In the genomic region with DNA sequence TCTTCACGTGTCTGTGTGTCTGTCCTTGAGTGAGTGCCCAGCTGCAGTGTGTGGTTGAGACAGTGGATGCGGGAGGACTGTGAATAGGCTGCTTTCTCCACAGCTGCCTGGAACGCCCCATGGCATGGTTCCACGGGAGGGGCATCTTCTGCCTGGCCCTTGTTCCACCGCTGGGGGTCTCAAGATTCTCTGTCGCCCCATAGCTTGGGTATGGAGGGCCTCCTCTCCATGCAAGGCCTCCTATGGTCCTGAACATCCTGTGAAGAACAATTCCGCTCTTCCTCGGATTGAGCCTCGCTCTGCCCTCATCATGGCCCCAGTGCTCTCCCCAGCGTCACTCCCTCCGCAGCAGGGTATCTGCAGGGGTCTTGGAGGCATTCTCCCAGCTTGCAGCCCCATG, we compare ENCODE assay signal across 20 cellular contexts. TPM values are rescaled to one million over a fixed set of nuclear protein-coding genes. Genes with fewer than 3 reads are reported as not detected.
"Had no signal": no experiment of that assay in that cellular context is flagged by ENCODE, and none has a peak within 500 bp of the region (broad histone marks: within the 10 kb centered on the region; RNA-seq: fewer than 3 reads in every experiment).

No MANE protein-coding gene starts in this region.

- DNase-seq: activated CD4-positive, alpha-beta memory T cell treated with anti-CD3 and anti-CD28 coated beads for 36 hours; activated CD4-positive, alpha-beta T cell treated with anti-CD3 and anti-CD28 coated beads for 48 hours; activated effector memory CD4-positive, alpha-beta T cell treated with Interleukin-2 at 50 U/mL for 16 hours; activated T-cell treated with anti-CD3 and anti-CD28 coated beads, Interleukin-2, amount 50 U/mL, for 72 hours; anterior cingulate cortex; dermis blood vessel endothelial cell; effector CD8-positive, alpha-beta T cell; foreskin keratinocyte; immature natural killer cell; kidney glomerular epithelial cell; nucleus accumbens; stimulated activated CD4-positive, alpha-beta T cell treated with anti-CD3 and anti-CD28 coated beads, Interleukin-4, amount 100 ng/mL, for 24 hours; stimulated activated naive CD8-positive, alpha-beta T cell treated with anti-CD3 and anti-CD28 coated beads, Interleukin-15, Interleukin-2, amounts not matched to agents 100 U/mL and 50 U/mL, for 24 hours; SW 1271; T-helper 17 cell had no signal

- H3K27me3 ChIP-seq: foreskin keratinocyte, hepatocyte had no signal

- H3K27ac ChIP-seq: foreskin keratinocyte, hepatocyte had no signal

- H3K4me3 Mint-ChIP-seq: activated CD4-positive, alpha-beta memory T cell treated with anti-CD3 and anti-CD28 coated beads for 36 hours; activated naive CD4-positive, alpha-beta T cell treated with anti-CD3 and anti-CD28 coated beads, Interleukin-2, amount 50 U/mL, for 24 hours; activated T-cell treated with anti-CD3 and anti-CD28 coated beads, Interleukin-2, amount 50 U/mL, for 72 hours; brain; immature natural killer cell; memory B cell; nephron; T-helper 17 cell had no signal

- H3K4me3 ChIP-seq: hepatocyte had no signal

- H3K4me2 ChIP-seq: hepatocyte had no signal

- H3K27ac Mint-ChIP-seq: activated CD4-positive, alpha-beta memory T cell treated with anti-CD3 and anti-CD28 coated beads for 36 hours; activated naive CD4-positive, alpha-beta T cell treated with anti-CD3 and anti-CD28 coated beads, Interleukin-2, amount 50 U/mL, for 24 hours; activated T-cell treated with anti-CD3 and anti-CD28 coated beads, Interleukin-2, amount 50 U/mL, for 72 hours; immature natural killer cell; memory B cell; nephron; T-helper 17 cell had no signal

- H2AFZ ChIP-seq: hepatocyte had no signal

- H3K4me1 ChIP-seq: foreskin keratinocyte had no signal

- H3K36me3 Mint-ChIP-seq: activated CD4-positive, alpha-beta memory T cell treated with anti-CD3 and anti-CD28 coated beads for 36 hours; activated naive CD4-positive, alpha-beta T cell treated with anti-CD3 and anti-CD28 coated beads, Interleukin-2, amount 50 U/mL, for 24 hours; immature natural killer cell; memory B cell had no signal

- H3K27me3 Mint-ChIP-seq: activated CD4-positive, alpha-beta memory T cell treated with anti-CD3 and anti-CD28 coated beads for 36 hours; brain; T-helper 17 cell had no signal

- H3K4me1 Mint-ChIP-seq: activated naive CD4-positive, alpha-beta T cell treated with anti-CD3 and anti-CD28 coated beads, Interleukin-2, amount 50 U/mL, for 24 hours; immature natural killer cell; memory B cell; T-helper 17 cell had no signal

- H3K9me3 Mint-ChIP-seq: activated naive CD4-positive, alpha-beta T cell treated with anti-CD3 and anti-CD28 coated beads, Interleukin-2, amount 50 U/mL, for 24 hours had no signal

- ATAC-seq: activated T-cell treated with anti-CD3 and anti-CD28 coated beads, Interleukin-2, amount 50 U/mL, for 72 hours; foreskin keratinocyte; stimulated activated naive CD8-positive, alpha-beta T cell treated with anti-CD3 and anti-CD28 coated beads, Interleukin-15, Interleukin-2, amounts not matched to agents 100 U/mL and 50 U/mL, for 24 hours; T-helper 17 cell had no signal

RNA-seq across cellular contexts. Expression of gene COL5A1, which starts 36.1 kb away (rescaled TPM):
- polyA plus RNA-seq: immature natural killer cell had no signal
